ENCODE assay signal across 8 cellular contexts in genomic region chr3:124679048-124679638, GRCh38.
"Had no signal": no experiment of that assay in that cellular context is flagged by ENCODE, and none has a peak within 500 bp of the region (broad histone marks: within the 10 kb centered on the region; RNA-seq: fewer than 3 reads in every experiment).

No MANE protein-coding gene starts in this region.

- FAIRE-seq: G401.6, GM12878, GM12891, GM12892, GM18507, GM19239 had no signal

- DNase-seq: GDM1, GF-D8 had no signal

- H3K4me3 ChIP-seq: GM12878 had no signal

- ATAC-seq: GM12878 had no signal
